8 cellular contexts compared by ENCODE assay signal in the genomic region with DNA sequence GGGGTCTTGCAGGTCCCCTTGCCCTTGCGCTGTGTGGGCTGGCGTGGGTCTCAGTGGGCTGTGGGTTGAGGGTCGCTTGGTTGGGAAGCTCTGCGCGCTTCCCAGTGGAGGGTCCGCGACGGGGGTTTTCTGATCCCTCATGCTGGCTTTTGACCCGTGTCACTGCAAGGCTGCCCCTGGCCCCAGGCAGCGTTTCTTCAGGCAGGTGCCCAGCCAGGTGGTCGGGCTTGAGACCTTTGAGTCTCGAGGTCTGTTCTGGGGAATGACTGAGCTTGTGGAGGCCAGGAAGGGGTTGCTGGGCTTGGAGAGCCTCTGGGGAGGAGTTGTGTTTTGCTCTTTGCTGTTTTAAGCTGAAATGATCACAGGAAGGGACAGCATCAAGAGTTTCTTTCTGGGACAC. TPM values are rescaled to one million over a fixed set of nuclear protein-coding genes. Genes with fewer than 3 reads are reported as not detected.
DNase-seq lines count a peak whose midpoint lies in the region; ATAC-seq and TF ChIP-seq lines count a peak whose summit lies in the region.

No MANE protein-coding gene starts in this region.

- H3K9me3 Mint-ChIP-seq in activated naive CD4-positive, alpha-beta T cell treated with anti-CD3 and anti-CD28 coated beads for 36 hours = no peaks in the 10 kb centered on the region
- no peaks in the 10 kb centered on the region for H3K9me3 Mint-ChIP-seq in progenitor cell of endocrine pancreas (ENCODE audit: low read depth)

- peaks cover 38% of the 10 kb centered on the region for H3K4me1 ChIP-seq in colonic mucosa
- peaks cover 83% of the 10 kb centered on the region for H3K4me1 ChIP-seq in mucosa of descending colon (ENCODE audit: low read depth)
- H3K4me1 ChIP-seq in upper lobe of left lung = peaks cover 83 to 94% (median 88%) of the 10 kb centered on the region in 4 donors

- no peak for DNase-seq in activated naive CD4-positive, alpha-beta T cell treated with anti-CD3 and anti-CD28 coated beads for 36 hours
- DNase-seq in activated naive CD4-positive, alpha-beta T cell (lab: John Stamatoyannopoulos, UW) = no peak
- no peak for DNase-seq in colonic mucosa
- DNase-seq in mucosa of descending colon = peak in 2 of 3 donors; percentile 29 to 58
- no peak for DNase-seq in upper lobe of left lung
- DNase-seq in progenitor cell of endocrine pancreas (ENCODE audit: low spot score, unreplicated experiment) = no peak
- DNase-seq in midbrain (lab: John Stamatoyannopoulos, UW) = no peak

- intact Hi-C loops in activated naive CD4-positive, alpha-beta T cell treated with anti-CD3 and anti-CD28 coated beads for 36 hours (cut with micrococcal nuclease) = loop anchor here (2.0 kb wide), 1 partner anchor 13 kb away; no protein-coding TSS in a partner anchor
- intact Hi-C loops in colonic mucosa (cut with DNase I) = loop anchor here (5.0 kb wide), 1 partner anchor 84 kb away; no protein-coding TSS in a partner anchor
- intact Hi-C loops in mucosa of descending colon (cut with DNase I, micrococcal nuclease) = no loop called here

- H3K36me3 ChIP-seq in colonic mucosa (no peaks in the 10 kb centered on the region), mucosa of descending colon (ENCODE audit: low read depth) (no peaks in the 10 kb centered on the region), upper lobe of left lung (no peaks in the 10 kb centered on the region)

- no peak for TF ChIP-seq CTCF in colonic mucosa (IDR thresholded peaks at IDR 0.05)
- TF ChIP-seq CTCF in mucosa of descending colon (IDR thresholded peaks at IDR 0.05) = no peak
- no peak for TF ChIP-seq CTCF in upper lobe of left lung (IDR thresholded peaks at IDR 0.05)
- TF ChIP-seq CTCF in progenitor cell of endocrine pancreas (IDR thresholded peaks at IDR 0.05; ENCODE audit: unreplicated experiment) = no peak

- no peak for TF ChIP-seq POLR2A in upper lobe of left lung (IDR thresholded peaks at IDR 0.05)

- H3K36me3 Mint-ChIP-seq in activated naive CD4-positive, alpha-beta T cell treated with anti-CD3 and anti-CD28 coated beads for 36 hours (ENCODE audit: low read depth) = peaks cover 25% of the 10 kb centered on the region
- no peaks in the 10 kb centered on the region for H3K36me3 Mint-ChIP-seq in progenitor cell of endocrine pancreas (ENCODE audit: insufficient read depth)

- H3K9me3 ChIP-seq in colonic mucosa (no peaks in the 10 kb centered on the region), mucosa of descending colon (no peaks in the 10 kb centered on the region), upper lobe of left lung (no peaks in the 10 kb centered on the region)

- no peak for ATAC-seq in mucosa of descending colon
- no peak for ATAC-seq in upper lobe of left lung (ENCODE audit: low FRiP score in 2 of 2)
- no peak for ATAC-seq in GM19463 (IDR thresholded peaks at IDR 0.05; ENCODE audit: unreplicated experiment)

- CTCF ChIA-PET in activated naive CD4-positive, alpha-beta T cell treated with anti-CD3 and anti-CD28 coated beads for 36 hours (lab: Charles Lee) = interaction anchor here (1.0 to 2.2 kb wide), 4 partner anchors 10 to 83 kb away, joined by 3 to 8 read pairs (median 3); partner anchors contain the start of gene FAAP20

- peaks cover 55% of the 10 kb centered on the region for H3K4me1 Mint-ChIP-seq in activated naive CD4-positive, alpha-beta T cell treated with anti-CD3 and anti-CD28 coated beads for 36 hours (ENCODE audit: low read depth)
- peaks cover 40% of the 10 kb centered on the region for H3K4me1 Mint-ChIP-seq in progenitor cell of endocrine pancreas (ENCODE audit: low read depth)

- H3K27me3 Mint-ChIP-seq in activated naive CD4-positive, alpha-beta T cell treated with anti-CD3 and anti-CD28 coated beads for 36 hours (ENCODE audit: low read depth) = no peaks in the 10 kb centered on the region
- no peaks in the 10 kb centered on the region for H3K27me3 Mint-ChIP-seq in progenitor cell of endocrine pancreas

- H3K27me3 ChIP-seq in colonic mucosa (no peaks in the 10 kb centered on the region), upper lobe of left lung (no peaks in the 10 kb centered on the region)

- H3K27ac ChIP-seq in colonic mucosa = peak overlapping the region; percentile 57
- H3K27ac ChIP-seq in upper lobe of left lung = peak overlapping the region; percentile 88 to 92 (median 90)

- H3K4me3 ChIP-seq in colonic mucosa (peak overlapping the region; percentile 3), mucosa of descending colon (no peak overlapping the region), upper lobe of left lung (peak overlapping the region in 3 of 4 donors; percentile 21 to 73 (median 73))

- H3K27ac Mint-ChIP-seq in activated naive CD4-positive, alpha-beta T cell treated with anti-CD3 and anti-CD28 coated beads for 36 hours = peak overlapping the region; percentile 94
- no peak overlapping the region for H3K27ac Mint-ChIP-seq in progenitor cell of endocrine pancreas

- 68 to 78% methylated on average over 11 to 12 of the region's 12 CpGs for WGBS in upper lobe of left lung, 2 donors

- no peak for TF ChIP-seq EP300 in upper lobe of left lung (IDR thresholded peaks at IDR 0.05)

- peak overlapping the region; percentile 98 for H3K4me3 Mint-ChIP-seq in activated naive CD4-positive, alpha-beta T cell treated with anti-CD3 and anti-CD28 coated beads for 36 hours
- no peak overlapping the region for H3K4me3 Mint-ChIP-seq in progenitor cell of endocrine pancreas (ENCODE audit: low read depth)

- peak overlapping the region; percentile 56 to 73 for H3K9ac ChIP-seq in colonic mucosa (ENCODE audit: low read depth in 2 of 2, low read length in 2 of 2)

RNA-seq across cellular contexts. Expression of gene SKI, which starts 5.3 kb away (rescaled TPM):
- 10 to 100 TPM; 25.5 to 26.3 TPM for total RNA-seq in activated naive CD4-positive, alpha-beta T cell treated with anti-CD3 and anti-CD28 coated beads for 36 hours
- total RNA-seq in colonic mucosa (10 to 100 TPM; 31.0 to 36.1 TPM), mucosa of descending colon (10 to 100 TPM; 26.8 to 86.6 (median 29.0) TPM), upper lobe of left lung (100 to 1,000 TPM in 3 of 6 donors, 10 to 100 TPM in 3; 57.3 to 108 (median 96.9) TPM), progenitor cell of endocrine pancreas (56.2 and 59.4 TPM in 2 replicates)

RNA-seq across cellular contexts. Expression of gene FAAP20, which starts 38.9 kb away (rescaled TPM):
- 10 to 100 TPM; 48.2 to 54.4 TPM for total RNA-seq in activated naive CD4-positive, alpha-beta T cell treated with anti-CD3 and anti-CD28 coated beads for 36 hours
- total RNA-seq in colonic mucosa (10 to 100 TPM; 29.9 to 53.7 TPM), mucosa of descending colon (10 to 100 TPM; 23.4 to 42.6 (median 32.0) TPM), upper lobe of left lung (10 to 100 TPM; 26.7 to 88.0 (median 66.8) TPM), progenitor cell of endocrine pancreas (74.3 and 77.9 TPM in 2 replicates)

Comparison
In these comparisons a context has a peak if more than half of its experiments do, and no peak if none do; other contexts are left out.
1. DNase-seq: peak in mucosa of descending colon (2 of 3); none in activated naive CD4-positive, alpha-beta T cell treated with anti-CD3 and anti-CD28 coated beads for 36 hours (single experiment), activated naive CD4-positive, alpha-beta T cell (0 of 4), colonic mucosa (single experiment), upper lobe of left lung (0 of 2), progenitor cell of endocrine pancreas (single experiment) and midbrain (single experiment).
2. intact Hi-C loops: an anchor here in activated naive CD4-positive, alpha-beta T cell treated with anti-CD3 and anti-CD28 coated beads for 36 hours (2.0 kb wide) and colonic mucosa (5.0 kb wide); none called in mucosa of descending colon.